ENCODE assay signal across 15 cellular contexts in the genomic region with DNA sequence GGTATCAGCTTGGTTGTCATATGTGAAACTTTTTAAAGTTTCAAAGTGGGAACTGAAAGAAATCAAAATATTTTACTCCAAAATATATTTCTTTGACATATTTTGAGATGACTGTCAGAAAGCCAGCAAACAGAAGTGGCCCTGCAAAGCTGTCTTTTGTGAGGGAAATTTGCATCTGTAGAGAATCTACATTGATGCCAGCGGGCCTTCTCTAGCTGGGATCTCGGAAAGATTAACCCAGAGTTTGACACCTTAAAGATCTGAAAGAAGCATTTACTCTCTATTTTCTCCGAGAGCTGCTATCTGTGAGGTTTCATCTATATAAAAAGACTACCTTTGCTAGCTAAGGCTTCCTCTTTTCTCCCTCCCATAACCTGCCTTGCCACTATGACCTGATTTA.
A peak's percentile ranks its signal among the peaks of the same experiment; 100 is the strongest.
DNase-seq lines count a peak whose midpoint lies in the region; ATAC-seq, FAIRE-seq and TF ChIP-seq lines count a peak whose summit lies in the region.
"Had no signal": no experiment of that assay in that cellular context is flagged by ENCODE, and none has a peak within 500 bp of the region (broad histone marks: within the 10 kb centered on the region; RNA-seq: fewer than 3 reads in every experiment).

No MANE protein-coding gene starts in this region.

- peak overlapping the region in 1 of 4 experiments; percentile 30; a peak in 1 of 8 replicates for H3K4me3 ChIP-seq in H1 (ENCODE audit: extremely low read depth in 1 of 4, insufficient read depth in 2 of 4, low read depth in 3 of 4, low read length in 4 of 4)
- no peak overlapping the region for H3K4me3 ChIP-seq in mesendoderm (ENCODE audit: low read length)
- H3K4me3 ChIP-seq: GM23248 had no signal

- no peak for TF ChIP-seq POLR2A in H1 (IDR thresholded peaks at IDR 0.05; ENCODE audit: control extremely low read depth in 1 of 2, low read depth in 2 of 2, low read length in 2 of 2)

- H4K8ac ChIP-seq in H1 (ENCODE audit: extremely low read depth, insufficient read depth, low read length), result no peak overlapping the region
- no peak overlapping the region for H4K8ac ChIP-seq in mesendoderm (ENCODE audit: low read depth, low read length)

- H3K79me2 ChIP-seq in H1 (ENCODE audit: control insufficient read depth in 1 of 2, insufficient read depth in 2 of 2, low read length in 2 of 2) (no peaks in the 10 kb centered on the region), mesendoderm (ENCODE audit: control insufficient read depth, insufficient read depth, low read length) (no peaks in the 10 kb centered on the region)

- peaks cover 0 to 34% (median 8%) of the 10 kb centered on the region in 4 experiments; a peak in 4 of 7 replicates for H3K4me1 ChIP-seq in H1 (replicated peaks in 1 of 4; ENCODE audit: control insufficient read depth in 3 of 4, insufficient read depth in 4 of 4, low read length in 3 of 4)
- H3K4me1 ChIP-seq in mesendoderm (ENCODE audit: control insufficient read depth, low read depth, low read length), result peaks cover 6% of the 10 kb centered on the region

- peak overlapping the region; percentile 17; the same call in 1 of the 2 replicates for H3K18ac ChIP-seq in H1 (ENCODE audit: extremely low read depth, low read length)
- H3K18ac ChIP-seq in mesendoderm (ENCODE audit: low read length), result no peak overlapping the region

- no peak overlapping the region for H2BK120ac ChIP-seq in H1 (replicated peaks; ENCODE audit: low read depth, low read length)
- H2BK120ac ChIP-seq in mesendoderm (ENCODE audit: low read depth, low read length), result no peak overlapping the region

- peak overlapping the region; percentile 93 for H4K5ac ChIP-seq in H1 (ENCODE audit: insufficient read length, low read depth, low read length)
- peak overlapping the region; percentile 62 for H4K5ac ChIP-seq in mesendoderm (ENCODE audit: low read length)

- no peak for FAIRE-seq in H1 (lab: Jason Lieb, UNC)
- FAIRE-seq: D721Med had no signal

- H3K4ac ChIP-seq in H1 (replicated peaks; ENCODE audit: insufficient read length, low read depth, low read length) (no peak overlapping the region), mesendoderm (ENCODE audit: low read depth, low read length) (no peak overlapping the region)

- H2BK12ac ChIP-seq in H1 (ENCODE audit: low read depth, low read length), result 0 out of 2 replicates have a peak overlapping the region, but pooled peaks have one; percentile 78

- no peak overlapping the region for H3K56ac ChIP-seq in H1 (replicated peaks; ENCODE audit: insufficient read length, low read depth, low read length)
- H3K56ac ChIP-seq in mesendoderm (ENCODE audit: low read length), result peak overlapping the region; percentile 79

- ATAC-seq in HG02870 (IDR thresholded peaks at IDR 0.05; ENCODE audit: unreplicated experiment) (peak; percentile 47), GM18861 (IDR thresholded peaks at IDR 0.05; ENCODE audit: unreplicated experiment) (no peak), omental fat pad (ENCODE audit: low FRiP score) (no peak)
- ATAC-seq: CD8-positive, alpha-beta T cell had no signal

- H2AFZ ChIP-seq in H1 (ENCODE audit: low read length), result no peak overlapping the region
- H2AFZ ChIP-seq: GM23248 had no signal

- WGBS in H1 (ENCODE audit: extremely low coverage in 1 of 2, insufficient coverage in 1 of 2, insufficient read length in 1 of 2, insufficient replicate concordance in 2 of 2, low coverage in 1 of 2, low lambda C conversion rate in 2 of 2, missing lambda C conversion rate in 1 of 2), 2 experiments, result 7% methylated on average over 3 of the region's 3 CpGs; no CpG with 5 or more reads in 1 of the 2 experiments
- no CpG with 5 or more reads among the region's 3 CpGs for WGBS in mesendoderm (ENCODE audit: extremely low coverage, insufficient coverage, low lambda C conversion rate)

- TF ChIP-seq RAD21 in H1 (IDR thresholded peaks at IDR 0.05 in 1 of 2, conservative IDR thresholded peaks at IDR 0.05 in 1 of 2; ENCODE audit: low read depth in 2 of 2, low read length in 2 of 2), result no peak

- H2BK15ac ChIP-seq in H1 (ENCODE audit: low read length) (no peak overlapping the region), mesendoderm (replicated peaks; ENCODE audit: low read depth) (no peak overlapping the region)

- no peaks in the 10 kb centered on the region; the same call in 1 of the 2 replicates for H3K23me2 ChIP-seq in H1 (ENCODE audit: low read depth, low read length)

- DNase-seq in ELF-1 (ENCODE audit: low read depth, low spot score) (peak; percentile 37), H1 (ENCODE audit: low read depth in 1 of 2, low spot score in 2 of 2) (no peak), mesendoderm (peak; percentile 60), HCEC 1CT (no peak), omental fat pad (ENCODE audit: low spot score) (no peak)
- DNase-seq: CD8-positive, alpha-beta T cell; COR-L47; DMS153; DND-41; GF-D8; GM23248 had no signal

- peak overlapping the region; percentile 12 to 39; a peak in 2 of 4 replicates for H3K4me2 ChIP-seq in H1 (ENCODE audit: insufficient read depth in 1 of 2, low read depth in 2 of 2, low read length in 2 of 2)
- no peak overlapping the region for H3K4me2 ChIP-seq in mesendoderm (ENCODE audit: low read length)

- no peaks in the 10 kb centered on the region for H4K20me1 ChIP-seq in H1 (replicated peaks in 1 of 2; ENCODE audit: control insufficient read depth in 1 of 2, insufficient read depth in 2 of 2, low read length in 2 of 2)

- TF ChIP-seq CTCF in H1 (IDR thresholded peaks at IDR 0.05; ENCODE audit: control extremely low read depth in 1 of 3, insufficient read depth in 1 of 3, low read depth in 1 of 3, low read length in 3 of 3) (no peak), omental fat pad (IDR thresholded peaks at IDR 0.05) (no peak)

- no peak overlapping the region for H3K23ac ChIP-seq in H1 (ENCODE audit: insufficient read length)
- H3K23ac ChIP-seq in mesendoderm (ENCODE audit: low read length), result no peak overlapping the region

- H3K36me3 ChIP-seq in H1 (ENCODE audit: control insufficient read depth in 2 of 4, insufficient read depth in 4 of 4, low read length in 3 of 4) (no peaks in the 10 kb centered on the region; a peak in 1 of 8 replicates), mesendoderm (ENCODE audit: control insufficient read depth, insufficient read depth, low read length) (no peaks in the 10 kb centered on the region)

- TF ChIP-seq EP300 in H1 (IDR thresholded peaks at IDR 0.05; ENCODE audit: borderline replicate concordance in 1 of 2, low read depth in 2 of 2, low read length in 2 of 2), result no peak

- POLR2A ChIA-PET in H1 (lab: Charles Lee; ENCODE audit: partially characterized antibody), result no interaction called here

- H3K9me3 ChIP-seq in H1 (ENCODE audit: insufficient read depth in 2 of 2, low read depth in 1 of 2, low read length in 1 of 2), result no peaks in the 10 kb centered on the region

- H2BK20ac ChIP-seq in H1 (ENCODE audit: low read length), result peak overlapping the region; percentile 82; the same call in 1 of the 2 replicates

- H3K79me1 ChIP-seq in H1 (ENCODE audit: low read depth, low read length), result no peaks in the 10 kb centered on the region
- H3K79me1 ChIP-seq in mesendoderm (ENCODE audit: low read length), result no peaks in the 10 kb centered on the region

- H3K9ac ChIP-seq in H1 (replicated peaks in 1 of 4; ENCODE audit: extremely low read depth in 1 of 4, low read depth in 3 of 4, low read length in 3 of 4) (no peak overlapping the region), mesendoderm (ENCODE audit: low read length) (peak overlapping the region; percentile 25)
- H3K9ac ChIP-seq: GM23248 had no signal

- CTCF ChIA-PET in H1 (lab: Charles Lee; ENCODE audit: partially characterized antibody), result interaction anchor here (0.6 to 1.7 kb wide), 6 partner anchors 11 to 544 kb away, joined by 3 to 6 read pairs (median 4); no protein-coding TSS in a partner anchor

- 0 out of 2 replicates have a peak overlapping the region, but pooled peaks have one; percentile 4 for H2AK5ac ChIP-seq in H1 (ENCODE audit: low read depth, low read length)
- H2AK5ac ChIP-seq in mesendoderm (ENCODE audit: low read length), result no peak overlapping the region

- H2BK5ac ChIP-seq in H1 (ENCODE audit: low read depth, low read length), result peak overlapping the region; percentile 11; the same call in 1 of the 2 replicates
- peak overlapping the region; percentile 96 for H2BK5ac ChIP-seq in mesendoderm (ENCODE audit: low read length)

- H3K27me3 ChIP-seq in H1 (replicated peaks in 1 of 4; ENCODE audit: control insufficient read depth in 3 of 4, extremely low read depth in 1 of 4, insufficient read depth in 3 of 4, low read length in 3 of 4) (no peaks in the 10 kb centered on the region), mesendoderm (ENCODE audit: insufficient read depth, low read length, poor library complexity) (no peaks in the 10 kb centered on the region)

- peak overlapping the region; percentile 56 for H4K91ac ChIP-seq in H1 (replicated peaks; ENCODE audit: insufficient read length, low read length)

- no peak overlapping the region for H3K14ac ChIP-seq in H1 (ENCODE audit: insufficient read length)

- no peak overlapping the region for H3K27ac ChIP-seq in H1 (ENCODE audit: low read depth, low read length)
- H3K27ac ChIP-seq in mesendoderm (ENCODE audit: low read depth, low read length), result peak overlapping the region; percentile 88
- H3K27ac ChIP-seq: 22Rv1, GM23248 had no signal

TF ChIP-seq in H1, 55 proteins besides CTCF, POLR2A, EP300 and RAD21:
- TF ChIP-seq SUZ12 (IDR thresholded peaks at IDR 0.05; ENCODE audit: low read length) (no peak), NANOG (IDR thresholded peaks at IDR 0.05; ENCODE audit: insufficient read depth, low read depth, low read length, poor library complexity, severe bottlenecking) (peak; percentile 82)

Comparison
In these comparisons a context has a peak if more than half of its experiments do, and no peak if none do; other contexts are left out.
1. DNase-seq: peak in ELF-1 (single experiment) and mesendoderm (single experiment); none in H1 (0 of 2), HCEC 1CT (single experiment) and omental fat pad (single experiment).